8 cellular contexts compared by ENCODE assay signal in genomic region chr16:85316321-85316919, GRCh38.
DNase-seq lines count a peak whose midpoint lies in the region; ATAC-seq and TF ChIP-seq lines count a peak whose summit lies in the region.

No MANE protein-coding gene starts in this region.

- peak; percentile 67 for TF ChIP-seq CTCF in RWPE2 (IDR thresholded peaks at IDR 0.05; ENCODE audit: poor library complexity, severe bottlenecking)

- DNase-seq in DMS114 treated with DMSO at 0.1 percent for 48 hours (lab: John Stamatoyannopoulos, UW; ENCODE audit: unreplicated experiment) = peak; percentile 36
- DNase-seq in HT1080 (ENCODE audit: low read depth) = peak; percentile 62
- no peak for DNase-seq in RWPE2 (ENCODE audit: low spot score)
- DNase-seq in astrocyte of the hippocampus (ENCODE audit: low read depth, low spot score) = peak; percentile 83
- DNase-seq in immature natural killer cell = peak; percentile 32 to 33 (median 33)
- peak; percentile 48 for DNase-seq in stimulated activated CD4-positive, alpha-beta T cell treated with anti-CD3 and anti-CD28 coated beads, Interleukin-4, amount 100 ng/mL, for 1 hour
- DNase-seq in CD8-positive, alpha-beta memory T cell = no peak

- POLR2A ChIA-PET in CD8-positive, alpha-beta memory T cell (lab: Charles Lee) = no interaction called here

- ATAC-seq in RWPE2 (ENCODE audit: low read depth) (peak; percentile 52), HG02571 (IDR thresholded peaks at IDR 0.05; ENCODE audit: unreplicated experiment) (no peak)

- no peak overlapping the region for H3K27ac ChIP-seq in RWPE2 (ENCODE audit: poor library complexity, severe bottlenecking)
- H3K27ac ChIP-seq in CD8-positive, alpha-beta memory T cell (ENCODE audit: low read depth, low read length) = no peak overlapping the region

- H3K27me3 Mint-ChIP-seq in immature natural killer cell (ENCODE audit: low read depth in 3 of 3) = peaks cover 2 to 14% (median 3%) of the 10 kb centered on the region in 3 donors
- peaks cover 7 to 14% of the 10 kb centered on the region in 2 donors for H3K27me3 Mint-ChIP-seq in CD8-positive, alpha-beta memory T cell

- H3K9me3 Mint-ChIP-seq in immature natural killer cell = no peaks in the 10 kb centered on the region
- no peaks in the 10 kb centered on the region for H3K9me3 Mint-ChIP-seq in CD8-positive, alpha-beta memory T cell

- H3K27ac Mint-ChIP-seq in immature natural killer cell = no peak overlapping the region
- H3K27ac Mint-ChIP-seq in CD8-positive, alpha-beta memory T cell = peak overlapping the region in 1 of 8 donors; percentile 56

- no peaks in the 10 kb centered on the region for H3K27me3 ChIP-seq in RWPE2 (ENCODE audit: insufficient read depth, poor library complexity, severe bottlenecking)
- no peaks in the 10 kb centered on the region for H3K27me3 ChIP-seq in CD8-positive, alpha-beta memory T cell (ENCODE audit: insufficient read depth, low read length, poor library complexity, severe bottlenecking)

- H3K4me3 ChIP-seq in RWPE2 (ENCODE audit: severe bottlenecking) = no peak overlapping the region
- no peak overlapping the region for H3K4me3 ChIP-seq in CD8-positive, alpha-beta memory T cell (ENCODE audit: low read length)

- H3K36me3 ChIP-seq in RWPE2 (ENCODE audit: low read depth) = no peaks in the 10 kb centered on the region
- H3K36me3 ChIP-seq in CD8-positive, alpha-beta memory T cell (ENCODE audit: insufficient read depth, low read length) = no peaks in the 10 kb centered on the region

- CTCF ChIA-PET in CD8-positive, alpha-beta memory T cell (lab: Charles Lee) = no interaction called here

- H3K4me3 Mint-ChIP-seq in immature natural killer cell = no peak overlapping the region
- no peak overlapping the region for H3K4me3 Mint-ChIP-seq in CD8-positive, alpha-beta memory T cell

- H3K4me1 ChIP-seq in RWPE2 (ENCODE audit: insufficient read depth, poor library complexity, severe bottlenecking) = peaks cover 10% of the 10 kb centered on the region
- peaks cover 7% of the 10 kb centered on the region for H3K4me1 ChIP-seq in CD8-positive, alpha-beta memory T cell (ENCODE audit: insufficient read depth, low read length)

- H3K36me3 Mint-ChIP-seq in immature natural killer cell = no peaks in the 10 kb centered on the region
- no peaks in the 10 kb centered on the region for H3K36me3 Mint-ChIP-seq in CD8-positive, alpha-beta memory T cell

- H3K9me3 ChIP-seq in RWPE2 (ENCODE audit: severe bottlenecking) = no peaks in the 10 kb centered on the region
- no peaks in the 10 kb centered on the region for H3K9me3 ChIP-seq in CD8-positive, alpha-beta memory T cell (ENCODE audit: low read length)

- H3K4me1 Mint-ChIP-seq in immature natural killer cell = peaks cover 0 to 5% of the 10 kb centered on the region in 2 donors
- H3K4me1 Mint-ChIP-seq in CD8-positive, alpha-beta memory T cell = peaks cover 2 to 7% (median 7%) of the 10 kb centered on the region in 3 donors

Comparison
In these comparisons a context has a peak if more than half of its experiments do, and no peak if none do; other contexts are left out.
1. DNase-seq: peak in DMS114 treated with DMSO at 0.1 percent for 48 hours (single experiment), HT1080 (single experiment), astrocyte of the hippocampus (single experiment), immature natural killer cell (3 of 3) and stimulated activated CD4-positive, alpha-beta T cell treated with anti-CD3 and anti-CD28 coated beads, Interleukin-4, amount 100 ng/mL, for 1 hour (single experiment); none in RWPE2 (single experiment) and CD8-positive, alpha-beta memory T cell (0 of 5).